Comparison of ENCODE assay signal across 9 cellular contexts in genomic region chr19:12194827-12195500, GRCh38. TPM values are rescaled to one million over a fixed set of nuclear protein-coding genes. Genes with fewer than 3 reads are reported as not detected.
DNase-seq lines count a peak whose midpoint lies in the region; ATAC-seq and TF ChIP-seq lines count a peak whose summit lies in the region.
"Had no signal": no experiment of that assay in that cellular context is flagged by ENCODE, and none has a peak within 500 bp of the region (broad histone marks: within the 10 kb centered on the region; RNA-seq: fewer than 3 reads in every experiment).

No MANE protein-coding gene starts in this region.

- peaks cover 65% of the 10 kb centered on the region for H3K36me3 Mint-ChIP-seq in activated naive CD8-positive, alpha-beta T cell treated with anti-CD3 and anti-CD28 coated beads, Interleukin-2, amount 50 U/mL, for 24 hours (ENCODE audit: low read depth)

- intact Hi-C loops in left cardiac atrium (cut with DNase I), result no loop called here
- intact Hi-C loops in prostate gland (cut with DNase I), result no loop called here
- intact Hi-C loops in transverse colon (cut with DNase I; ENCODE audit: low total_unique reads), result loop anchor here (10.0 kb wide), 1 partner anchor 140 kb away; the partner anchor contains the start of gene ZNF563
- intact Hi-C loops in OCI-LY7 (cut with micrococcal nuclease; ENCODE audit: unreplicated experiment), result no loop called here

- no peak overlapping the region for H3K4me2 ChIP-seq in OCI-LY7 (ENCODE audit: low read length)

- H4K20me1 ChIP-seq in OCI-LY7 (ENCODE audit: insufficient read depth, low read length), result no peaks in the 10 kb centered on the region

- no TSS peak for BruUV-seq in OCI-LY7 (replicated peaks; lab: Mats Ljungman, UMichigan)

- CTCF ChIA-PET in OCI-LY7 (lab: Charles Lee; ENCODE audit: unreplicated experiment), result no interaction called here

- under 1% methylated on average over 43 of the region's 58 CpGs for WGBS in prostate gland
- 24% methylated on average over 41 of the region's 58 CpGs; no CpG with 5 or more reads in 1 of the 2 donors for WGBS in transverse colon (ENCODE audit: low coverage in 1 of 2), 2 donors

- POLR2A ChIA-PET in OCI-LY7 (lab: Charles Lee), result no interaction called here

- ATAC-seq in SK-N-SH treated with all-trans-retinoic acid at 6 μM for 48 hours (peak; percentile 52; the same call in 2 of the 3 replicates), left cardiac atrium (peak; percentile 99), HG02623 (IDR thresholded peaks at IDR 0.05; ENCODE audit: unreplicated experiment) (no peak)
- peak; percentile 86 for ATAC-seq in activated naive CD8-positive, alpha-beta T cell treated with anti-CD3 and anti-CD28 coated beads, Interleukin-2, amount 50 U/mL, for 24 hours

- H3K4me1 Mint-ChIP-seq in activated naive CD8-positive, alpha-beta T cell treated with anti-CD3 and anti-CD28 coated beads, Interleukin-2, amount 50 U/mL, for 24 hours, result peaks cover 28% of the 10 kb centered on the region

- H3K27ac Mint-ChIP-seq in activated naive CD8-positive, alpha-beta T cell treated with anti-CD3 and anti-CD28 coated beads, Interleukin-2, amount 50 U/mL, for 24 hours, result peak overlapping the region; percentile 78

- no peak for TF ChIP-seq EP300 in transverse colon (IDR thresholded peaks at IDR 0.05; ENCODE audit: low read depth)

- H3K4me3 ChIP-seq in prostate gland (peak overlapping the region; percentile 62 to 91), transverse colon (peak overlapping the region; percentile 8 to 82 (median 49)), OCI-LY7 (ENCODE audit: low read depth, low read length, poor library complexity, severe bottlenecking) (no peak overlapping the region)

- peak overlapping the region; percentile 80 for H3K4me3 Mint-ChIP-seq in activated naive CD8-positive, alpha-beta T cell treated with anti-CD3 and anti-CD28 coated beads, Interleukin-2, amount 50 U/mL, for 24 hours

- peak overlapping the region; percentile 85 to 90 for H3K27ac ChIP-seq in prostate gland
- peak overlapping the region; percentile 75 to 84 (median 78) for H3K27ac ChIP-seq in transverse colon
- no peak overlapping the region for H3K27ac ChIP-seq in OCI-LY7 (ENCODE audit: low read depth, low read length, poor library complexity, severe bottlenecking)

- H3K9me3 ChIP-seq in prostate gland, result no peaks in the 10 kb centered on the region
- H3K9me3 ChIP-seq in transverse colon, result peaks cover 26 to 31% of the 10 kb centered on the region in 2 donors
- peaks cover 31% of the 10 kb centered on the region for H3K9me3 ChIP-seq in OCI-LY7 (ENCODE audit: low read length)

- DNase-seq in AG08396 (ENCODE audit: low spot score) (peak; percentile 51), left cardiac atrium (peak; percentile 93), prostate gland (ENCODE audit: low spot score) (peak; percentile 90), transverse colon (peak; percentile 79), OCI-LY7 (ENCODE audit: low spot score) (no peak)
- peak; percentile 81 for DNase-seq in activated naive CD8-positive, alpha-beta T cell treated with anti-CD3 and anti-CD28 coated beads, Interleukin-2, amount 50 U/mL, for 24 hours
- DNase-seq: DND-41 had no signal

- H3K27me3 ChIP-seq in prostate gland (replicated peaks; ENCODE audit: insufficient read depth) (no peaks in the 10 kb centered on the region), transverse colon (no peaks in the 10 kb centered on the region)

- peaks cover 3% of the 10 kb centered on the region; the same call in 1 of the 2 replicates for H3K79me2 ChIP-seq in OCI-LY7 (ENCODE audit: insufficient read depth, low read depth, low read length)

- in situ Hi-C loops in transverse colon (cut with MboI; ENCODE audit: low pct_ligation_motif_present in 1 of 4, low pct_unique_long_range_greater_than_20kb in 1 of 4, low sequenced_read_pairs in 3 of 4), result no loop called here

- peak; percentile 80 for TF ChIP-seq POLR2A in prostate gland (IDR thresholded peaks at IDR 0.05)
- TF ChIP-seq POLR2A in transverse colon (IDR thresholded peaks at IDR 0.05), result peak; percentile 29

- no peak overlapping the region for H2AFZ ChIP-seq in OCI-LY7 (ENCODE audit: low read length)

- H3K36me3 ChIP-seq in prostate gland (no peaks in the 10 kb centered on the region), transverse colon (peaks cover 0 to 18% (median 0%) of the 10 kb centered on the region in 4 donors), OCI-LY7 (ENCODE audit: insufficient read depth, low read length) (peaks cover 63% of the 10 kb centered on the region)

- peaks cover 40% of the 10 kb centered on the region for H3K9me3 Mint-ChIP-seq in activated naive CD8-positive, alpha-beta T cell treated with anti-CD3 and anti-CD28 coated beads, Interleukin-2, amount 50 U/mL, for 24 hours

- TF ChIP-seq CTCF in prostate gland (IDR thresholded peaks at IDR 0.05), result peak in 1 of 4 experiments; percentile 6
- TF ChIP-seq CTCF in transverse colon (IDR thresholded peaks at IDR 0.05), result no peak
- no peak for TF ChIP-seq CTCF in OCI-LY7 (conservative IDR thresholded peaks at IDR 0.05; ENCODE audit: low read length)

- no peaks in the 10 kb centered on the region for H3K4me1 ChIP-seq in prostate gland (replicated peaks)
- H3K4me1 ChIP-seq in transverse colon, result peaks cover 0 to 11% (median 0%) of the 10 kb centered on the region in 4 donors
- H3K4me1 ChIP-seq in OCI-LY7 (ENCODE audit: insufficient read depth, low read length, poor library complexity, severe bottlenecking), result no peaks in the 10 kb centered on the region

- peaks cover 5% of the 10 kb centered on the region for H3K27me3 Mint-ChIP-seq in activated naive CD8-positive, alpha-beta T cell treated with anti-CD3 and anti-CD28 coated beads, Interleukin-2, amount 50 U/mL, for 24 hours

- H3K9me2 ChIP-seq in OCI-LY7 (ENCODE audit: insufficient read depth, low read length), result no peaks in the 10 kb centered on the region

TF ChIP-seq in SK-N-SH treated with all-trans-retinoic acid at 6 μM for 48 hours, 23 proteins besides CTCF, POLR2A, EP300 and RAD21:
- TF ChIP-seq TCF4 (CRISPR knock-in tag; IDR thresholded peaks at IDR 0.05; ENCODE audit: borderline replicate concordance), result no peak
- no peak for TF ChIP-seq OSR1 (CRISPR knock-in tag; IDR thresholded peaks at IDR 0.05)
- no peak for TF ChIP-seq GLIS3 (CRISPR knock-in tag; IDR thresholded peaks at IDR 0.05)
- TF ChIP-seq ZNF70 (CRISPR knock-in tag; IDR thresholded peaks at IDR 0.05), result no peak
- TF ChIP-seq POU6F1 (CRISPR knock-in tag; IDR thresholded peaks at IDR 0.05; ENCODE audit: borderline replicate concordance, low read depth), result no peak
- no peak for TF ChIP-seq ESRRG (CRISPR knock-in tag; IDR thresholded peaks at IDR 0.05)
- no peak for TF ChIP-seq SNAI2 (CRISPR knock-in tag; IDR thresholded peaks at IDR 0.05)

RNA-seq across cellular contexts. Expression of gene ZNF136, which starts 32.1 kb away (rescaled TPM):
- total RNA-seq in left cardiac atrium, result 1 to 10 TPM; 5.0 to 6.5 TPM
- 10 to 100 TPM; 11.9 to 14.9 TPM for total RNA-seq in prostate gland
- total RNA-seq in transverse colon, result 10 to 100 TPM in 2 of 4 donors, 1 to 10 TPM in 2; 6.3 to 18.7 (median 9.1) TPM
- 12.5 and 13.5 TPM in 2 replicates for total RNA-seq in OCI-LY7 (2014; rRNA removed; shearing (Covaris generic))
- total RNA-seq in OCI-LY7 (2022), result 12.7 and 16.7 TPM in 2 replicates

RNA-seq across cellular contexts. Expression of gene ZNF625, which starts 38.4 kb away (rescaled TPM):
- 1 to 10 TPM; 3.3 to 4.2 TPM for total RNA-seq in left cardiac atrium
- total RNA-seq in prostate gland, result 10 to 100 TPM in 1 of 2 donors, 1 to 10 TPM in 1; 7.8 to 15.6 TPM
- total RNA-seq in transverse colon, result 1 to 10 TPM in 2 of 4 donors, under 1 TPM in 1, not detected in 1; 0.60 to 2.3 (median 2.2) TPM
- 7.3 and 7.8 TPM in 2 replicates for total RNA-seq in OCI-LY7 (2014; rRNA removed; shearing (Covaris generic))
- 9.2 and 10.0 TPM in 2 replicates for total RNA-seq in OCI-LY7 (2022)

RNA-seq across cellular contexts. Expression of gene ZNF20, which starts 54.8 kb away (rescaled TPM):
- total RNA-seq in left cardiac atrium, result 1 to 10 TPM in 1 of 2 donors, under 1 TPM in 1; 0.89 to 1.1 TPM
- total RNA-seq in prostate gland, result 1 to 10 TPM in 1 of 2 donors, not detected in 1; 6.0 TPM
- 1 to 10 TPM in 3 of 4 donors, under 1 TPM in 1; 0.37 to 4.8 (median 2.9) TPM for total RNA-seq in transverse colon
- total RNA-seq in OCI-LY7 (2014; rRNA removed; shearing (Covaris generic)), result 6.1 and 8.9 TPM in 2 replicates
- total RNA-seq in OCI-LY7 (2022), result 7.1 and 10.0 TPM in 2 replicates
